In the genomic region with DNA sequence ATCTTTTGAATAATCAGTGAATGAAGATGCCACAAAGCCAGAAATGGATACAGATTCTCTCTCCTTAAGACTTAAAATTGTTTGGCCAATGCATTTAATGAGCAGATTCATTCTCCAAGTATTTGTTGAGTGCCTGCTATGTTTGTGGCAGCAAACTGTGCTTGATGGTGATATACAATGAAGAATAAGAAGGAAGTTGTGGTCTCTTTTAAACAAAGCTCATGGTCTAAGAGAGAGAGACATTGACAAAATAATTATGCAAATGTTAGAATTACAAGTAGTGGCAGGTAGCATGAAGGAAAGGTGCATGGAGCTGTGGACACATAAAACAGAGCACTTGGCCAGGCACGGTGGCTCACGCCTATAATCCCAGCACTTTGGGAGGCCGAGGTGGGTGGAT, we compare ENCODE assay signal across 25 cellular contexts. TPM values are rescaled to one million over a fixed set of nuclear protein-coding genes. Genes with fewer than 3 reads are reported as not detected.
DNase-seq lines count a peak whose midpoint lies in the region; ATAC-seq and TF ChIP-seq lines count a peak whose summit lies in the region.
"Had no signal": no experiment of that assay in that cellular context is flagged by ENCODE, and none has a peak within 500 bp of the region (broad histone marks: within the 10 kb centered on the region; RNA-seq: fewer than 3 reads in every experiment).

No MANE protein-coding gene starts in this region.

- H3K9ac ChIP-seq in OCI-LY1 (ENCODE audit: low read length) (no peak overlapping the region), smooth muscle cell (ENCODE audit: low read depth) (no peak overlapping the region)
- H3K9ac ChIP-seq: KMS-11 had no signal

- H3K4me1 ChIP-seq in OCI-LY1 (ENCODE audit: insufficient read depth, low read length, severe bottlenecking) (peaks cover 17% of the 10 kb centered on the region), left lung (no peaks in the 10 kb centered on the region), smooth muscle cell (ENCODE audit: low read depth) (no peaks in the 10 kb centered on the region)
- peaks cover 38% of the 10 kb centered on the region for H3K4me1 ChIP-seq in effector memory CD4-positive, alpha-beta T cell (ENCODE audit: control insufficient read depth, insufficient read depth, low read length, poor library complexity, severe bottlenecking)
- H3K4me1 ChIP-seq: pancreas had no signal

- ATAC-seq in GM18498 (IDR thresholded peaks at IDR 0.05; ENCODE audit: unreplicated experiment): no peak
- ATAC-seq in left lung: no peak
- ATAC-seq: GM12878; pancreas; stimulated activated effector memory CD8-positive, alpha-beta T cell treated with anti-CD3 and anti-CD28 coated beads, Interleukin-12 subunit alpha, Interleukin-12 subunit beta, amount 100 ng/mL, for 72 hours had no signal

- H3K4me2 ChIP-seq in OCI-LY1 (ENCODE audit: low read length): no peak overlapping the region
- H3K4me2 ChIP-seq in smooth muscle cell: no peak overlapping the region
- H3K4me2 ChIP-seq: KMS-11 had no signal

- H3K27me3 Mint-ChIP-seq in activated naive CD8-positive, alpha-beta T cell: no peaks in the 10 kb centered on the region
- H3K27me3 Mint-ChIP-seq in activated naive CD8-positive, alpha-beta T cell treated with anti-CD3 and anti-CD28 coated beads for 36 hours: no peaks in the 10 kb centered on the region

- H3F3A ChIP-seq in OCI-LY1 (ENCODE audit: insufficient read depth, low read length): no peaks in the 10 kb centered on the region
- peaks cover 4% of the 10 kb centered on the region for H3F3A ChIP-seq in smooth muscle cell (ENCODE audit: low read depth)

- H3K36me3 ChIP-seq in OCI-LY1 (ENCODE audit: insufficient read depth, low read length) (peaks cover 78% of the 10 kb centered on the region), left lung (peaks cover 0 to 4% of the 10 kb centered on the region in 2 donors), smooth muscle cell (ENCODE audit: low read depth) (no peaks in the 10 kb centered on the region)
- H3K36me3 ChIP-seq in effector memory CD4-positive, alpha-beta T cell (ENCODE audit: control insufficient read depth, insufficient read depth, low read length): peaks cover 19% of the 10 kb centered on the region

- peak overlapping the region; percentile 12 for H3K27ac ChIP-seq in OCI-LY1 (ENCODE audit: low read depth, low read length, poor library complexity, severe bottlenecking)
- peak overlapping the region; percentile 3 for H3K27ac ChIP-seq in effector memory CD4-positive, alpha-beta T cell (ENCODE audit: insufficient read depth, low read length, poor library complexity, severe bottlenecking)
- no peak overlapping the region for H3K27ac ChIP-seq in left lung
- no peak overlapping the region for H3K27ac ChIP-seq in smooth muscle cell (ENCODE audit: low read depth)
- H3K27ac ChIP-seq: C4-2B, epithelial cell of prostate, KMS-11, pancreas, right atrium auricular region, RWPE1 had no signal

- WGBS in smooth muscle cell (ENCODE audit: low lambda C conversion rate): 97% methylated on average over 3 of the region's 3 CpGs

- intact Hi-C loops in left lung (cut with DNase I): no loop called here

- H4K20me1 ChIP-seq in OCI-LY1 (ENCODE audit: insufficient read depth, low read length) (no peaks in the 10 kb centered on the region), smooth muscle cell (ENCODE audit: low read depth) (no peaks in the 10 kb centered on the region)

- H2AFZ ChIP-seq in OCI-LY1 (ENCODE audit: low read length) (no peak overlapping the region), smooth muscle cell (ENCODE audit: low read depth) (no peak overlapping the region)

- H3K79me2 ChIP-seq in OCI-LY1 (ENCODE audit: insufficient read depth, low read length) (no peaks in the 10 kb centered on the region), smooth muscle cell (ENCODE audit: low read depth) (no peaks in the 10 kb centered on the region)

- no peaks in the 10 kb centered on the region for H3K9me2 ChIP-seq in OCI-LY1 (ENCODE audit: low read depth, low read length)

- peaks cover 46% of the 10 kb centered on the region for H3K36me3 Mint-ChIP-seq in activated naive CD8-positive, alpha-beta T cell
- peaks cover 74% of the 10 kb centered on the region for H3K36me3 Mint-ChIP-seq in activated naive CD8-positive, alpha-beta T cell treated with anti-CD3 and anti-CD28 coated beads for 36 hours

- TF ChIP-seq CTCF in OCI-LY1 (IDR thresholded peaks at IDR 0.05; ENCODE audit: low read length) (no peak), left lung (IDR thresholded peaks at IDR 0.05) (no peak), smooth muscle cell (IDR thresholded peaks at IDR 0.05; ENCODE audit: borderline replicate concordance, insufficient read depth, poor library complexity, severe bottlenecking) (no peak)

- H3K27me3 ChIP-seq in OCI-LY1 (ENCODE audit: insufficient read depth, low read length) (no peaks in the 10 kb centered on the region), left lung (no peaks in the 10 kb centered on the region), smooth muscle cell (ENCODE audit: low read depth) (no peaks in the 10 kb centered on the region)
- no peaks in the 10 kb centered on the region for H3K27me3 ChIP-seq in effector memory CD4-positive, alpha-beta T cell (replicated peaks; ENCODE audit: control insufficient read depth, insufficient read depth, low read length, poor library complexity, severe bottlenecking)
- H3K27me3 ChIP-seq: pancreas, right atrium auricular region had no signal

- peak overlapping the region; percentile 84 for H3K27ac Mint-ChIP-seq in activated naive CD8-positive, alpha-beta T cell
- H3K27ac Mint-ChIP-seq in activated naive CD8-positive, alpha-beta T cell treated with anti-CD3 and anti-CD28 coated beads for 36 hours: no peak overlapping the region

- peak overlapping the region; percentile 2 for H3K4me3 Mint-ChIP-seq in activated naive CD8-positive, alpha-beta T cell
- H3K4me3 Mint-ChIP-seq in activated naive CD8-positive, alpha-beta T cell treated with anti-CD3 and anti-CD28 coated beads for 36 hours: no peak overlapping the region
- H3K4me3 Mint-ChIP-seq: neural crest cell; stimulated activated effector memory CD8-positive, alpha-beta T cell treated with anti-CD3 and anti-CD28 coated beads, Interleukin-12 subunit alpha, Interleukin-12 subunit beta, amount 100 ng/mL, for 72 hours had no signal

- H3K4me3 ChIP-seq in OCI-LY1 (ENCODE audit: low read depth, low read length, poor library complexity, severe bottlenecking) (no peak overlapping the region), left lung (no peak overlapping the region), smooth muscle cell (no peak overlapping the region)
- no peak overlapping the region for H3K4me3 ChIP-seq in effector memory CD4-positive, alpha-beta T cell (ENCODE audit: insufficient read depth, low read depth, low read length, poor library complexity, severe bottlenecking)
- H3K4me3 ChIP-seq: GM12878, pancreas, right atrium auricular region had no signal

- no peaks in the 10 kb centered on the region for H3K9me3 Mint-ChIP-seq in activated naive CD8-positive, alpha-beta T cell (ENCODE audit: low read depth)
- no peaks in the 10 kb centered on the region for H3K9me3 Mint-ChIP-seq in activated naive CD8-positive, alpha-beta T cell treated with anti-CD3 and anti-CD28 coated beads for 36 hours
- H3K9me3 Mint-ChIP-seq: neural crest cell; stimulated activated effector memory CD8-positive, alpha-beta T cell treated with anti-CD3 and anti-CD28 coated beads, Interleukin-12 subunit alpha, Interleukin-12 subunit beta, amount 100 ng/mL, for 72 hours had no signal

- H3K4me1 Mint-ChIP-seq in activated naive CD8-positive, alpha-beta T cell (ENCODE audit: low read depth): peaks cover 78% of the 10 kb centered on the region
- H3K4me1 Mint-ChIP-seq in activated naive CD8-positive, alpha-beta T cell treated with anti-CD3 and anti-CD28 coated beads for 36 hours: peaks cover 64% of the 10 kb centered on the region

- H3K9me3 ChIP-seq in OCI-LY1 (ENCODE audit: low read length) (no peaks in the 10 kb centered on the region), left lung (no peaks in the 10 kb centered on the region), smooth muscle cell (replicated peaks; ENCODE audit: low read depth) (no peaks in the 10 kb centered on the region)
- no peaks in the 10 kb centered on the region for H3K9me3 ChIP-seq in effector memory CD4-positive, alpha-beta T cell (ENCODE audit: control insufficient read depth, low read length)
- H3K9me3 ChIP-seq: pancreas, right atrium auricular region had no signal

- DNase-seq in activated naive CD8-positive, alpha-beta T cell treated with anti-CD3 and anti-CD28 coated beads for 36 hours: no peak
- no peak for DNase-seq in effector memory CD4-positive, alpha-beta T cell
- DNase-seq in left lung (no peak), smooth muscle cell (lab: John Stamatoyannopoulos, UW; ENCODE audit: unreplicated experiment) (no peak)
- DNase-seq: activated CD4-positive, alpha-beta T cell treated with anti-CD3 and anti-CD28 coated beads for 48 hours; amniotic stem cell; EL; glutamatergic neuron; NCI-H1417; NCI-H2081; NCI-H345; pancreas; stimulated activated CD4-positive, alpha-beta T cell treated with anti-CD3 and anti-CD28 coated beads, Interleukin-4, amount 100 ng/mL, for 24 hours; trophoblast cell had no signal

RNA-seq across cellular contexts. Expression of gene NFATC2, which starts 28.3 kb away (rescaled TPM):
- 10 to 100 TPM; 31.0 to 31.7 TPM for total RNA-seq in activated naive CD8-positive, alpha-beta T cell treated with anti-CD3 and anti-CD28 coated beads for 36 hours
- total RNA-seq in left lung (1 to 10 TPM; 5.3 to 6.9 TPM), smooth muscle cell (4.1 and 8.4 TPM in 2 replicates)
- 5.5 and 5.8 TPM in 2 replicates for polyA plus RNA-seq in smooth muscle cell

Comparison
In these comparisons a context has a peak if more than half of its experiments do, and no peak if none do; other contexts are left out.
1. H3K27ac ChIP-seq: peak in OCI-LY1 (single experiment) and effector memory CD4-positive, alpha-beta T cell (single experiment); none in left lung (0 of 2) and smooth muscle cell (single experiment).